In the genomic region with DNA sequence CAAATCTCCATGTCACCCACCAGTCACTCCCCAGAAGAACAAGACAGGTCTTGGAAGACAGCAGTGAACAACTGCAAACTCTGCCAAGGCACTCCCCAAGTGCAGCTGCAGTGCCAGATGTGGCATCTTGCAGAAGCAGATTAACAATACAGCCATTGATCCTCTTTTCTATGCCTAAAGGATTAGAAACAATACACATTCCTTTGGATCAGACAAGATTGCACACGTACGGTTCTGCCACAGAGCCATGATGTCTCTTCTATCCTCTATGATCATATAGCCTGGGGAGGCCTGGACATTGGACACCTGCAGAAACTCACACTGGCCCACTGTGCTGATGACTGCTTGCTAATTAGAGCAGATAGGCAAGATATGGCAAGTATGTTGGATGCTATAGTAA, we compare ENCODE assay signal across 35 cellular contexts.
"Had no signal": no experiment of that assay in that cellular context is flagged by ENCODE, and none has a peak within 500 bp of the region (broad histone marks: within the 10 kb centered on the region; RNA-seq: fewer than 3 reads in every experiment).

No MANE protein-coding gene starts in this region.

- H3K27me3 Mint-ChIP-seq: activated CD4-positive, alpha-beta T cell treated with anti-CD3 and anti-CD28 coated beads for 36 hours had no signal

- ATAC-seq: activated CD4-positive, alpha-beta T cell treated with anti-CD3 and anti-CD28 coated beads for 36 hours; activated CD8-positive, alpha-beta memory T cell treated with anti-CD3 and anti-CD28 coated beads, Interleukin-2, amount 10 ng/mL, durations not matched to agents 7 days and 5 days; activated CD8-positive, alpha-beta T cell treated with anti-CD3 and anti-CD28 coated beads, Interleukin-2, amount 10 ng/mL, durations not matched to agents 7 days and 5 days; activated naive CD8-positive, alpha-beta T cell treated with anti-CD3 and anti-CD28 coated beads, Interleukin-2, amount 50 U/mL, for 24 hours; body of pancreas; gastrocnemius medialis; heart left ventricle; T-helper 17 cell had no signal

- H3K4me1 Mint-ChIP-seq: activated CD4-positive, alpha-beta T cell treated with anti-CD3 and anti-CD28 coated beads for 36 hours; activated CD4-positive, alpha-beta T cell treated with anti-CD3 and anti-CD28 coated beads, Interleukin-2, amount 10 ng/mL, durations not matched to agents 24 days and 14 days; activated CD8-positive, alpha-beta memory T cell treated with anti-CD3 and anti-CD28 coated beads, Interleukin-2, amount 10 ng/mL, durations not matched to agents 7 days and 5 days; activated naive CD4-positive, alpha-beta T cell treated with anti-CD3 and anti-CD28 coated beads, Interleukin-2, amount 50 U/mL, for 24 hours; activated naive CD8-positive, alpha-beta T cell treated with anti-CD3 and anti-CD28 coated beads for 36 hours; activated naive CD8-positive, alpha-beta T cell treated with anti-CD3 and anti-CD28 coated beads, Interleukin-2, amount 50 U/mL, for 24 hours; T-helper 17 cell had no signal

- H3K27me3 ChIP-seq: adrenal gland, body of pancreas, cardiac muscle cell, colonic mucosa, esophagus squamous epithelium, gastrocnemius medialis, heart left ventricle had no signal

- DNase-seq: activated CD4-positive, alpha-beta memory T cell treated with anti-CD3 and anti-CD28 coated beads for 36 hours; activated CD4-positive, alpha-beta T cell treated with anti-CD3 and anti-CD28 coated beads for 36 hours; activated CD4-positive, alpha-beta T cell treated with anti-CD3 and anti-CD28 coated beads, Interleukin-2, amount 10 ng/mL, durations not matched to agents 24 days and 14 days; activated CD4-positive, CD25-positive, alpha-beta regulatory T cell; activated CD4-positive, CD25-positive, alpha-beta regulatory T cell treated with anti-CD3 and anti-CD28 coated beads, Interleukin-2, amount 50 U/mL, for 72 hours; activated CD8-positive, alpha-beta memory T cell treated with anti-CD3 and anti-CD28 coated beads, Interleukin-2, amount 10 ng/mL, durations not matched to agents 7 days and 5 days; activated CD8-positive, alpha-beta memory T cell treated with anti-CD3 and anti-CD28 coated beads, Interleukin-2, amount 50 U/mL, for 4 hours; activated CD8-positive, alpha-beta T cell treated with anti-CD3 and anti-CD28 coated beads, Interleukin-2, amount 10 ng/mL, durations not matched to agents 7 days and 5 days; activated effector memory CD4-positive, alpha-beta T cell treated with anti-CD3 and anti-CD28 coated beads, Interleukin-2, amount 50 U/mL, for 16 hours; activated naive CD4-positive, alpha-beta T cell treated with anti-CD3 and anti-CD28 coated beads for 36 hours; activated naive CD8-positive, alpha-beta T cell treated with anti-CD3 and anti-CD28 coated beads for 36 hours; activated naive CD8-positive, alpha-beta T cell treated with anti-CD3 and anti-CD28 coated beads, Interleukin-2, amount 50 U/mL, for 24 hours; activated T-cell treated with anti-CD3 and anti-CD28 coated beads, Interleukin-2, amount 50 U/mL, for 1 hour; activated T-cell treated with anti-CD3 and anti-CD28 coated beads, Interleukin-2, amount 50 U/mL, for 48 hours; adrenal gland; amygdala; aorta; body of pancreas; central memory CD4-positive, alpha-beta T cell; cerebellar nuclear complex; colonic mucosa; effector memory CD4-positive, alpha-beta T cell; endodermal cell; erythroblast; esophagus squamous epithelium; gastrocnemius medialis; glutamatergic neuron; heart left ventricle; T-helper 1 cell; T-helper 17 cell had no signal

- H3K4me1 ChIP-seq: adrenal gland, body of pancreas, colonic mucosa, gastrocnemius medialis had no signal

- H3K36me3 Mint-ChIP-seq: activated CD4-positive, alpha-beta memory T cell treated with anti-CD3 and anti-CD28 coated beads for 36 hours; activated CD8-positive, alpha-beta memory T cell treated with anti-CD3 and anti-CD28 coated beads, Interleukin-2, amount 10 ng/mL, durations not matched to agents 7 days and 5 days; activated naive CD4-positive, alpha-beta T cell treated with anti-CD3 and anti-CD28 coated beads, Interleukin-2, amount 50 U/mL, for 24 hours; activated naive CD8-positive, alpha-beta T cell treated with anti-CD3 and anti-CD28 coated beads for 36 hours had no signal

- H3K4me3 Mint-ChIP-seq: activated CD4-positive, alpha-beta memory T cell treated with anti-CD3 and anti-CD28 coated beads for 36 hours; activated CD4-positive, alpha-beta T cell treated with anti-CD3 and anti-CD28 coated beads for 36 hours; activated CD4-positive, alpha-beta T cell treated with anti-CD3 and anti-CD28 coated beads, Interleukin-2, amount 10 ng/mL, durations not matched to agents 24 days and 14 days; activated CD8-positive, alpha-beta memory T cell treated with anti-CD3 and anti-CD28 coated beads, Interleukin-2, amount 10 ng/mL, durations not matched to agents 7 days and 5 days; activated CD8-positive, alpha-beta T cell treated with anti-CD3 and anti-CD28 coated beads, Interleukin-2, amount 10 ng/mL, durations not matched to agents 7 days and 5 days; activated naive CD4-positive, alpha-beta T cell treated with anti-CD3 and anti-CD28 coated beads for 36 hours; activated naive CD4-positive, alpha-beta T cell treated with anti-CD3 and anti-CD28 coated beads, Interleukin-2, amount 50 U/mL, for 24 hours; activated naive CD8-positive, alpha-beta T cell treated with anti-CD3 and anti-CD28 coated beads for 36 hours; activated naive CD8-positive, alpha-beta T cell treated with anti-CD3 and anti-CD28 coated beads, Interleukin-2, amount 50 U/mL, for 24 hours; activated T-helper 1 cell treated with anti-CD3 and anti-CD28 coated beads, Interleukin-12 subunit alpha, Interleukin-12 subunit beta, Interleukin-2, Interleukin-4 antibody, amounts not matched to agents 30 ng/mL and 10 ng/mL and 1 ng/mL, durations not matched to agents 14 hours and 24 hours and 36 hours; endodermal cell; T-helper 17 cell; T-helper 2 cell treated with Interferon-gamma antibody and Interleukin-4, amounts not matched to agents 5 μg/mL and 100 μg/mL, for 36 hours had no signal

- H3K4me3 ChIP-seq: adrenal gland, body of pancreas, cardiac muscle cell, colonic mucosa, esophagus squamous epithelium, gastrocnemius medialis, heart left ventricle had no signal

- H3K9me3 Mint-ChIP-seq: activated CD4-positive, alpha-beta memory T cell treated with anti-CD3 and anti-CD28 coated beads for 36 hours; activated CD4-positive, alpha-beta T cell treated with anti-CD3 and anti-CD28 coated beads, Interleukin-2, amount 10 ng/mL, durations not matched to agents 24 days and 14 days; activated naive CD4-positive, alpha-beta T cell treated with anti-CD3 and anti-CD28 coated beads for 36 hours; activated naive CD4-positive, alpha-beta T cell treated with anti-CD3 and anti-CD28 coated beads, Interleukin-2, amount 50 U/mL, for 24 hours; activated naive CD8-positive, alpha-beta T cell treated with anti-CD3 and anti-CD28 coated beads for 36 hours; activated naive CD8-positive, alpha-beta T cell treated with anti-CD3 and anti-CD28 coated beads, Interleukin-2, amount 50 U/mL, for 24 hours; activated T-helper 1 cell treated with anti-CD3 and anti-CD28 coated beads, Interleukin-12 subunit alpha, Interleukin-12 subunit beta, Interleukin-2, Interleukin-4 antibody, amounts not matched to agents 30 ng/mL and 10 ng/mL and 1 ng/mL, durations not matched to agents 14 hours and 24 hours and 36 hours; activated T-helper 2 cell treated with anti-CD3 and anti-CD28 coated beads, Interferon-gamma antibody, Interleukin-2, Interleukin-4, amounts not matched to agents 10 μg/mL and 5 μg/mL and 100 μg/mL, durations not matched to agents 14 hours and 24 hours and 36 hours; T-helper 2 cell treated with Interferon-gamma antibody and Interleukin-4, amounts not matched to agents 5 μg/mL and 100 μg/mL, for 36 hours had no signal

- H3K9me3 ChIP-seq: adrenal gland, body of pancreas, colonic mucosa, esophagus squamous epithelium, gastrocnemius medialis, heart left ventricle had no signal

- H3K27ac Mint-ChIP-seq: activated CD4-positive, alpha-beta memory T cell treated with anti-CD3 and anti-CD28 coated beads for 36 hours; activated CD4-positive, alpha-beta T cell treated with anti-CD3 and anti-CD28 coated beads for 36 hours; activated CD4-positive, alpha-beta T cell treated with anti-CD3 and anti-CD28 coated beads, Interleukin-2, amount 10 ng/mL, durations not matched to agents 24 days and 14 days; activated CD8-positive, alpha-beta memory T cell treated with anti-CD3 and anti-CD28 coated beads, Interleukin-2, amount 10 ng/mL, durations not matched to agents 7 days and 5 days; activated CD8-positive, alpha-beta T cell treated with anti-CD3 and anti-CD28 coated beads, Interleukin-2, amount 10 ng/mL, durations not matched to agents 7 days and 5 days; activated naive CD4-positive, alpha-beta T cell treated with anti-CD3 and anti-CD28 coated beads for 36 hours; activated naive CD4-positive, alpha-beta T cell treated with anti-CD3 and anti-CD28 coated beads, Interleukin-2, amount 50 U/mL, for 24 hours; activated naive CD8-positive, alpha-beta T cell treated with anti-CD3 and anti-CD28 coated beads for 36 hours; activated naive CD8-positive, alpha-beta T cell treated with anti-CD3 and anti-CD28 coated beads, Interleukin-2, amount 50 U/mL, for 24 hours; activated T-helper 1 cell treated with anti-CD3 and anti-CD28 coated beads, Interleukin-12 subunit alpha, Interleukin-12 subunit beta, Interleukin-2, Interleukin-4 antibody, amounts not matched to agents 30 ng/mL and 10 ng/mL and 1 ng/mL, durations not matched to agents 14 hours and 24 hours and 36 hours; activated T-helper 2 cell treated with anti-CD3 and anti-CD28 coated beads, Interferon-gamma antibody, Interleukin-2, Interleukin-4, amounts not matched to agents 10 μg/mL and 5 μg/mL and 100 μg/mL, durations not matched to agents 14 hours and 24 hours and 36 hours; endodermal cell; T-helper 17 cell; T-helper 2 cell treated with Interferon-gamma antibody and Interleukin-4, amounts not matched to agents 5 μg/mL and 100 μg/mL, for 36 hours had no signal

- H3K27ac ChIP-seq: adrenal gland, body of pancreas, cardiac muscle cell, colonic mucosa, esophagus squamous epithelium, gastrocnemius medialis, heart left ventricle had no signal

- H3K36me3 ChIP-seq: adrenal gland, cardiac muscle cell, colonic mucosa, esophagus squamous epithelium, gastrocnemius medialis, heart left ventricle had no signal
